In genomic region chr14:32481707-32482106, GRCh38 we compare ENCODE assay signal across 25 cellular contexts.
"Had no signal": no experiment of that assay in that cellular context is flagged by ENCODE, and none has a peak within 500 bp of the region (broad histone marks: within the 10 kb centered on the region; RNA-seq: fewer than 3 reads in every experiment).

No MANE protein-coding gene starts in this region.

- H3K27me3 ChIP-seq: heart right ventricle, stomach, suprapubic skin, transverse colon had no signal

- H3K79me2 ChIP-seq: parathyroid adenoma had no signal

- H3K9me3 Mint-ChIP-seq: activated CD4-positive, alpha-beta memory T cell treated with anti-CD3 and anti-CD28 coated beads, Interleukin-2, amount 10 ng/mL, durations not matched to agents 7 days and 5 days; activated CD4-positive, alpha-beta T cell treated with anti-CD3 and anti-CD28 coated beads, Interleukin-2, amount 10 ng/mL, durations not matched to agents 7 days and 5 days; activated T-cell treated with anti-CD3 and anti-CD28 coated beads, Interleukin-2, amount 50 U/mL, for 24 hours had no signal

- H2AFZ ChIP-seq: parathyroid adenoma had no signal

- H3K27ac Mint-ChIP-seq: activated CD4-positive, alpha-beta memory T cell treated with anti-CD3 and anti-CD28 coated beads, Interleukin-2, amount 10 ng/mL, durations not matched to agents 7 days and 5 days; activated CD4-positive, alpha-beta T cell treated with anti-CD3 and anti-CD28 coated beads, Interleukin-2, amount 10 ng/mL, durations not matched to agents 7 days and 5 days; activated T-cell treated with anti-CD3 and anti-CD28 coated beads, Interleukin-2, amount 50 U/mL, for 24 hours; mesothelial cell of epicardium; naive thymus-derived CD4-positive, alpha-beta T cell; stimulated activated naive B cell treated with anti-CD40 and anti-IgM and Interleukin-4, amounts not matched to agents 10 μg/mL and 1 μg/mL and 100 μg/mL, for 72 hours had no signal

- H3K4me3 Mint-ChIP-seq: activated CD4-positive, alpha-beta memory T cell treated with anti-CD3 and anti-CD28 coated beads, Interleukin-2, amount 10 ng/mL, durations not matched to agents 7 days and 5 days; activated CD4-positive, alpha-beta T cell treated with anti-CD3 and anti-CD28 coated beads, Interleukin-2, amount 10 ng/mL, durations not matched to agents 7 days and 5 days; activated T-cell treated with anti-CD3 and anti-CD28 coated beads, Interleukin-2, amount 50 U/mL, for 24 hours; mesothelial cell of epicardium; naive thymus-derived CD4-positive, alpha-beta T cell; neural crest cell; stimulated activated naive B cell treated with anti-CD40 and anti-IgM and Interleukin-4, amounts not matched to agents 10 μg/mL and 1 μg/mL and 100 μg/mL, for 72 hours had no signal

- ATAC-seq: esophagus mucosa; heart right ventricle; naive thymus-derived CD4-positive, alpha-beta T cell; right cardiac atrium; stimulated activated naive B cell treated with anti-CD40 and anti-IgM and Interleukin-4, amounts not matched to agents 10 μg/mL and 1 μg/mL and 100 μg/mL, for 72 hours had no signal

- H3K4me3 ChIP-seq: heart right ventricle, stomach, suprapubic skin, transverse colon had no signal

- H3K36me3 ChIP-seq: heart right ventricle, stomach, suprapubic skin, transverse colon had no signal

- H3K4me1 ChIP-seq: stomach had no signal

- H3K27ac ChIP-seq: heart right ventricle, parathyroid adenoma, stomach, suprapubic skin, transverse colon had no signal

- H3K9ac ChIP-seq: parathyroid adenoma had no signal

- DNase-seq: activated CD4-positive, alpha-beta memory T cell treated with anti-CD3 and anti-CD28 coated beads, Interleukin-2, amount 10 ng/mL, durations not matched to agents 7 days and 5 days; activated CD4-positive, alpha-beta T cell treated with anti-CD3 and anti-CD28 coated beads, Interleukin-2, amount 10 ng/mL, durations not matched to agents 7 days and 5 days; activated CD4-positive, CD25-positive, alpha-beta regulatory T cell treated with anti-CD3 and anti-CD28 coated beads, Interleukin-2, amount 50 U/mL, for 72 hours; activated CD8-positive, alpha-beta memory T cell treated with anti-CD3 and anti-CD28 coated beads, Interleukin-2, amount 50 U/mL, for 48 hours; activated gamma-delta T cell; activated naive CD4-positive, alpha-beta T cell treated with anti-CD3 and anti-CD28 coated beads, Interleukin-2, amount 50 U/mL, for 16 hours; activated T-cell treated with anti-CD3 and anti-CD28 coated beads, Interleukin-2, amount 50 U/mL, for 24 hours; amniotic stem cell; caudate nucleus; cortex of kidney; foreskin melanocyte; heart right ventricle; naive thymus-derived CD4-positive, alpha-beta T cell; nucleus accumbens; right cardiac atrium; stimulated activated CD4-positive, alpha-beta T cell treated with anti-CD3 and anti-CD28 coated beads, Interleukin-15, amount 100 ng/mL, for 24 hours; stimulated activated CD4-positive, alpha-beta T cell treated with anti-CD3 and anti-CD28 coated beads, Interleukin-2, amount 100 ng/mL, for 24 hours; stimulated activated naive B cell treated with anti-CD40 and anti-IgM and Interleukin-4, amounts not matched to agents 10 μg/mL and 1 μg/mL and 100 μg/mL, for 72 hours; stomach; transverse colon had no signal

- H3K4me1 Mint-ChIP-seq: activated CD4-positive, alpha-beta memory T cell treated with anti-CD3 and anti-CD28 coated beads, Interleukin-2, amount 10 ng/mL, durations not matched to agents 7 days and 5 days; activated CD4-positive, alpha-beta T cell treated with anti-CD3 and anti-CD28 coated beads, Interleukin-2, amount 10 ng/mL, durations not matched to agents 7 days and 5 days; mesothelial cell of epicardium; naive thymus-derived CD4-positive, alpha-beta T cell; neural crest cell had no signal

- H3K36me3 Mint-ChIP-seq: mesothelial cell of epicardium; stimulated activated naive B cell treated with anti-CD40 and anti-IgM and Interleukin-4, amounts not matched to agents 10 μg/mL and 1 μg/mL and 100 μg/mL, for 72 hours had no signal

- H3K27me3 Mint-ChIP-seq: activated CD4-positive, alpha-beta memory T cell treated with anti-CD3 and anti-CD28 coated beads, Interleukin-2, amount 10 ng/mL, durations not matched to agents 7 days and 5 days; activated CD4-positive, alpha-beta T cell treated with anti-CD3 and anti-CD28 coated beads, Interleukin-2, amount 10 ng/mL, durations not matched to agents 7 days and 5 days; activated T-cell treated with anti-CD3 and anti-CD28 coated beads, Interleukin-2, amount 50 U/mL, for 24 hours; naive thymus-derived CD4-positive, alpha-beta T cell; stimulated activated naive B cell treated with anti-CD40 and anti-IgM and Interleukin-4, amounts not matched to agents 10 μg/mL and 1 μg/mL and 100 μg/mL, for 72 hours had no signal

- H3K9me3 ChIP-seq: stomach, suprapubic skin, transverse colon had no signal
